Comparison of ENCODE assay signal across 8 cellular contexts in genomic region chrX:53435997-53436396, GRCh38. TPM values are rescaled to one million over a fixed set of nuclear protein-coding genes. Genes with fewer than 3 reads are reported as not detected.
DNase-seq lines count a peak whose midpoint lies in the region; ATAC-seq and TF ChIP-seq lines count a peak whose summit lies in the region.

No MANE protein-coding gene starts in this region.

- H3K9me3 Mint-ChIP-seq in chondrocyte (ENCODE audit: low read depth), result peaks cover 8% of the 10 kb centered on the region

- no peak overlapping the region for H3K27ac Mint-ChIP-seq in chondrocyte (ENCODE audit: unreplicated experiment)

- peak; percentile 93 for ATAC-seq in GM18861 (IDR thresholded peaks at IDR 0.05; ENCODE audit: unreplicated experiment)
- peak; percentile 74 for ATAC-seq in HG03159 (IDR thresholded peaks at IDR 0.05; ENCODE audit: unreplicated experiment)

- TF ChIP-seq CTCF in AG09319 (IDR thresholded peaks at IDR 0.05; ENCODE audit: low read depth, low read length) (peak; percentile 93), chondrocyte (IDR thresholded peaks at IDR 0.05) (peak; percentile 80)

- DNase-seq in AG09319 (ENCODE audit: extremely low read depth, low read depth), result peak; percentile 38
- DNase-seq in NCI-H446 treated with DMSO at 0.1 percent for 48 hours (lab: John Stamatoyannopoulos, UW), result peak; percentile 8
- peak; percentile 40 for DNase-seq in activated CD4-positive, alpha-beta T cell treated with anti-CD3 and anti-CD28 coated beads for 1 hour
- DNase-seq in chondrocyte (ENCODE audit: low spot score), result no peak
- peak; percentile 73 to 86 for DNase-seq in lung microvascular endothelial cell (ENCODE audit: low read depth in 2 of 2)
- DNase-seq in stimulated activated naive CD4-positive, alpha-beta T cell treated with Interleukin-2 at 50 U/mL for 16 hours (lab: John Stamatoyannopoulos, UW), result peak; percentile 43

- no peak overlapping the region for H3K4me3 Mint-ChIP-seq in chondrocyte (ENCODE audit: unreplicated experiment)

- peaks cover 18% of the 10 kb centered on the region for H3K4me1 Mint-ChIP-seq in chondrocyte (ENCODE audit: low read depth)

- H3K36me3 Mint-ChIP-seq in chondrocyte (ENCODE audit: low read depth), result peaks cover 2% of the 10 kb centered on the region

- H3K27me3 Mint-ChIP-seq in chondrocyte (ENCODE audit: low read depth), result no peaks in the 10 kb centered on the region

RNA-seq across cellular contexts. Expression of gene HSD17B10, which starts 1.8 kb away (rescaled TPM):
- total RNA-seq in chondrocyte (69.4 to 91.4 TPM (median 72.3 TPM) in 3 replicates), lung microvascular endothelial cell (48.4 and 65.9 TPM in 2 replicates)

RNA-seq across cellular contexts. Expression of gene RIBC1, which starts 13.3 kb away (rescaled TPM):
- total RNA-seq in chondrocyte (0.38 to 0.99 TPM (median 0.60 TPM) in 3 replicates), lung microvascular endothelial cell (under 0.01 TPM in 1 of 2 replicates, not detected in the other)

RNA-seq across cellular contexts. Expression of gene SMC1A, which starts 13.5 kb away (rescaled TPM):
- total RNA-seq in chondrocyte (42.8 to 69.5 TPM (median 44.4 TPM) in 3 replicates), lung microvascular endothelial cell (8.9 and 9.5 TPM in 2 replicates)
